9 cellular contexts compared by ENCODE assay signal in genomic region chr19:21586341-21587116, GRCh38.
DNase-seq lines count a peak whose midpoint lies in the region; ATAC-seq lines count a peak whose summit lies in the region.
"Had no signal": no experiment of that assay in that cellular context is flagged by ENCODE, and none has a peak within 500 bp of the region (broad histone marks: within the 10 kb centered on the region; RNA-seq: fewer than 3 reads in every experiment).

No MANE protein-coding gene starts in this region.

- H3K27me3 Mint-ChIP-seq in stimulated activated naive B cell treated with anti-CD40 and anti-IgM and Interleukin-4, amounts not matched to agents 10 μg/mL and 1 μg/mL and 100 μg/mL, for 72 hours = peaks cover 37 to 38% of the 10 kb centered on the region in 2 donors

- peaks cover 0 to 10% of the 10 kb centered on the region in 2 donors for H3K36me3 Mint-ChIP-seq in stimulated activated naive B cell treated with anti-CD40 and anti-IgM and Interleukin-4, amounts not matched to agents 10 μg/mL and 1 μg/mL and 100 μg/mL, for 72 hours

- peak overlapping the region; percentile 79 to 80 for H3K4me3 Mint-ChIP-seq in stimulated activated naive B cell treated with anti-CD40 and anti-IgM and Interleukin-4, amounts not matched to agents 10 μg/mL and 1 μg/mL and 100 μg/mL, for 72 hours

- H3K9me3 Mint-ChIP-seq in stimulated activated naive B cell treated with anti-CD40 and anti-IgM and Interleukin-4, amounts not matched to agents 10 μg/mL and 1 μg/mL and 100 μg/mL, for 72 hours = peaks cover 0 to 14% of the 10 kb centered on the region in 2 donors

- H3K27ac Mint-ChIP-seq in stimulated activated naive B cell treated with anti-CD40 and anti-IgM and Interleukin-4, amounts not matched to agents 10 μg/mL and 1 μg/mL and 100 μg/mL, for 72 hours = no peak overlapping the region

- peaks cover 3 to 6% of the 10 kb centered on the region in 2 donors for H3K4me1 Mint-ChIP-seq in stimulated activated naive B cell treated with anti-CD40 and anti-IgM and Interleukin-4, amounts not matched to agents 10 μg/mL and 1 μg/mL and 100 μg/mL, for 72 hours

- peak; percentile 81 for ATAC-seq in left lobe of liver
- peak; percentile 63 to 86 for ATAC-seq in stimulated activated naive B cell treated with anti-CD40 and anti-IgM and Interleukin-4, amounts not matched to agents 10 μg/mL and 1 μg/mL and 100 μg/mL, for 72 hours (replicated peaks)
- ATAC-seq: A549 had no signal

- DNase-seq in NCI-H146 (lab: John Stamatoyannopoulos, UW) (peak; percentile 44), NCI-H146 treated with DMSO at 0.1 percent for 48 hours (lab: John Stamatoyannopoulos, UW; ENCODE audit: unreplicated experiment) (no peak), astrocyte of the hippocampus (ENCODE audit: low read depth, low spot score) (peak; percentile 34), left lobe of liver (ENCODE audit: low spot score) (peak; percentile 58), NCI-H1436 (lab: John Stamatoyannopoulos, UW) (no peak), HT-29 (ENCODE audit: low spot score) (no peak), NCI-H446 (lab: John Stamatoyannopoulos, UW) (no peak)
- DNase-seq in stimulated activated naive B cell treated with anti-CD40 and anti-IgM and Interleukin-4, amounts not matched to agents 10 μg/mL and 1 μg/mL and 100 μg/mL, for 72 hours = no peak

Comparison
In these comparisons a context has a peak if more than half of its experiments do, and no peak if none do; other contexts are left out.
1. DNase-seq: peak in NCI-H146 (single experiment), astrocyte of the hippocampus (single experiment) and left lobe of liver (single experiment); none in NCI-H146 treated with DMSO at 0.1 percent for 48 hours (single experiment), stimulated activated naive B cell treated with anti-CD40 and anti-IgM and Interleukin-4, amounts not matched to agents 10 μg/mL and 1 μg/mL and 100 μg/mL, for 72 hours (single experiment), NCI-H1436 (single experiment), HT-29 (single experiment) and NCI-H446 (0 of 2).